15 cellular contexts compared by ENCODE assay signal in genomic region chr16:6891486-6891885, GRCh38.
A peak's percentile ranks its signal among the peaks of the same experiment; 100 is the strongest.
DNase-seq lines count a peak whose midpoint lies in the region; ATAC-seq, FAIRE-seq and TF ChIP-seq lines count a peak whose summit lies in the region.
"Had no signal": no experiment of that assay in that cellular context is flagged by ENCODE, and none has a peak within 500 bp of the region (broad histone marks: within the 10 kb centered on the region; RNA-seq: fewer than 3 reads in every experiment).

No MANE protein-coding gene starts in this region.

- no peak for TF ChIP-seq CTCF in foreskin keratinocyte (conservative IDR thresholded peaks at IDR 0.05)
- TF ChIP-seq CTCF in nephron (IDR thresholded peaks at IDR 0.05; ENCODE audit: unreplicated experiment in 3 of 3): no peak
- TF ChIP-seq CTCF in CD4-positive, alpha-beta T cell (IDR thresholded peaks at IDR 0.05): no peak
- no peak for TF ChIP-seq CTCF in lower leg skin (IDR thresholded peaks at IDR 0.05)

- no peaks in the 10 kb centered on the region for H3K9me3 ChIP-seq in CD4-positive, alpha-beta T cell (ENCODE audit: control insufficient read depth, low read length)

- DNase-seq in RCC 7860 (ENCODE audit: low spot score) (peak; percentile 77), foreskin keratinocyte (peak; percentile 27 to 40), lower leg skin (ENCODE audit: low spot score in 2 of 2) (no peak), cardiac septum (ENCODE audit: low spot score) (no peak)
- DNase-seq in CD4-positive, alpha-beta T cell: no peak
- DNase-seq: CD8-positive, alpha-beta memory T cell; DMS 273 treated with DMSO at 0.1 percent for 48 hours; MM.1S; NCI-H1105; NCI-H1694 treated with DMSO at 0.1 percent for 48 hours; NCI-H69 had no signal

- TF ChIP-seq POLR2A in lower leg skin (IDR thresholded peaks at IDR 0.05): no peak

- POLR2A ChIA-PET in CD4-positive, alpha-beta T cell (lab: Charles Lee): no interaction called here

- no peaks in the 10 kb centered on the region for H3K36me3 Mint-ChIP-seq in nephron (ENCODE audit: low read depth)
- no peaks in the 10 kb centered on the region for H3K36me3 Mint-ChIP-seq in CD4-positive, alpha-beta T cell (ENCODE audit: low read depth)
- H3K36me3 Mint-ChIP-seq: CD8-positive, alpha-beta memory T cell had no signal

- no peak overlapping the region for H3K4me3 ChIP-seq in lower leg skin (ENCODE audit: low read depth, poor library complexity, severe bottlenecking)

- no peak overlapping the region for H3K27ac ChIP-seq in foreskin keratinocyte
- H3K27ac ChIP-seq in CD4-positive, alpha-beta T cell (ENCODE audit: low read depth, low read length): no peak overlapping the region

- no peaks in the 10 kb centered on the region for H3K27me3 Mint-ChIP-seq in nephron (ENCODE audit: low read depth)
- no peaks in the 10 kb centered on the region for H3K27me3 Mint-ChIP-seq in CD4-positive, alpha-beta T cell
- H3K27me3 Mint-ChIP-seq: B cell; CD8-positive, alpha-beta memory T cell had no signal

- no peaks in the 10 kb centered on the region for H3K4me1 ChIP-seq in foreskin keratinocyte

- ATAC-seq in foreskin keratinocyte: no peak
- no peak for ATAC-seq in GM18867 (IDR thresholded peaks at IDR 0.05; ENCODE audit: unreplicated experiment)
- ATAC-seq in CD4-positive, alpha-beta T cell (ENCODE audit: poor library complexity): no peak

- H3K4me3 Mint-ChIP-seq in nephron: no peak overlapping the region
- no peak overlapping the region for H3K4me3 Mint-ChIP-seq in CD4-positive, alpha-beta T cell
- H3K4me3 Mint-ChIP-seq: B cell; CD8-positive, alpha-beta memory T cell had no signal

- FAIRE-seq in RCC 7860 (lab: Jason Lieb, UNC): peak; percentile 96
- FAIRE-seq: H54 had no signal

- no peaks in the 10 kb centered on the region for H3K9me3 Mint-ChIP-seq in nephron
- H3K9me3 Mint-ChIP-seq in CD4-positive, alpha-beta T cell: peaks cover 8% of the 10 kb centered on the region

- CTCF ChIA-PET in CD4-positive, alpha-beta T cell (lab: Charles Lee): no interaction called here

- 40 to 49% methylated on average over 2 of the region's 2 CpGs for WGBS in lower leg skin, 2 donors

- peaks cover 31% of the 10 kb centered on the region for H3K4me1 Mint-ChIP-seq in nephron
- H3K4me1 Mint-ChIP-seq in CD4-positive, alpha-beta T cell (ENCODE audit: low read depth): no peaks in the 10 kb centered on the region
- H3K4me1 Mint-ChIP-seq: B cell; CD8-positive, alpha-beta memory T cell had no signal

- intact Hi-C loops in CD4-positive, alpha-beta T cell (cut with DNase I, micrococcal nuclease): no loop called here
- intact Hi-C loops in lower leg skin (cut with DNase I; ENCODE audit: low total_unique reads): no loop called here
- intact Hi-C loops in cardiac septum (cut with DNase I): no loop called here

- no peaks in the 10 kb centered on the region for H3K27me3 ChIP-seq in foreskin keratinocyte
- no peaks in the 10 kb centered on the region for H3K27me3 ChIP-seq in CD4-positive, alpha-beta T cell (ENCODE audit: control insufficient read depth, insufficient read depth, low read length)

- peak overlapping the region; percentile 72 to 96 (median 94) for H3K27ac Mint-ChIP-seq in nephron
- H3K27ac Mint-ChIP-seq in CD4-positive, alpha-beta T cell: no peak overlapping the region
- H3K27ac Mint-ChIP-seq: B cell; CD8-positive, alpha-beta memory T cell had no signal

Comparison
In these comparisons a context has a peak if more than half of its experiments do, and no peak if none do; other contexts are left out.
1. DNase-seq: peak in RCC 7860 (single experiment) and foreskin keratinocyte (2 of 2); none in CD4-positive, alpha-beta T cell (0 of 10), lower leg skin (0 of 2) and cardiac septum (single experiment).